In the genomic region with DNA sequence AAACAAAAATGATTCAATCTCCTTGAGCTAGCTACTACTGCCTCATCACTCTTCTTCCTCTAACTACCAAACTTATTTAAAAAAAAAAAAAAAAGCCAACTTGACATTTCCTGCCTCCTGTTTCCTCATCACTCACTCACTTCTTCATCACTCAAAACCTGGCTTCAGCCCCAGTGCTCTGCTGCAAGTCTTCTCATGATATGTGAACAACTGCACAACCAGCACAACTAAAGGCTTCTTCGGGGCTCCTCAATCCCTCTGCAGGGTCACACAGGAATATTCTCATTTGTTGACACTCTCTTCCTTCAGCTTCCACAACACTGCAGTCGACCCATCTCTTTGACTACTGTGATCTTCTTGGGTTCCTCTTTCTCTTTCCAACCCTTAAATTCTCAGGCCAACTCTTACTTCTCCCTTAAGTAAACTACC, we compare ENCODE assay signal across 1 cellular context.
TF ChIP-seq lines count a peak whose summit lies in the region.

No MANE protein-coding gene starts in this region.

TF ChIP-seq in HepG2, 621 proteins besides CTCF, POLR2A, EP300 and RAD21:
- no peak for TF ChIP-seq EEA1 (CRISPR knock-in tag; IDR thresholded peaks at IDR 0.05; ENCODE audit: borderline replicate concordance)
- no peak for TF ChIP-seq RFXANK (CRISPR knock-in tag; IDR thresholded peaks at IDR 0.05)
- no peak for TF ChIP-seq SIX4 (CRISPR knock-in tag; IDR thresholded peaks at IDR 0.05)
- TF ChIP-seq POLR2G (IDR thresholded peaks at IDR 0.05; ENCODE audit: low read depth, low read length): no peak
- TF ChIP-seq SYNCRIP (IDR thresholded peaks at IDR 0.05; ENCODE audit: insufficient read depth, low read depth, low read length): no peak
- TF ChIP-seq RBAK (CRISPR knock-in tag; IDR thresholded peaks at IDR 0.05): no peak
- TF ChIP-seq ATAD3A (CRISPR knock-in tag; IDR thresholded peaks at IDR 0.05): no peak
- TF ChIP-seq, protein P1, sequence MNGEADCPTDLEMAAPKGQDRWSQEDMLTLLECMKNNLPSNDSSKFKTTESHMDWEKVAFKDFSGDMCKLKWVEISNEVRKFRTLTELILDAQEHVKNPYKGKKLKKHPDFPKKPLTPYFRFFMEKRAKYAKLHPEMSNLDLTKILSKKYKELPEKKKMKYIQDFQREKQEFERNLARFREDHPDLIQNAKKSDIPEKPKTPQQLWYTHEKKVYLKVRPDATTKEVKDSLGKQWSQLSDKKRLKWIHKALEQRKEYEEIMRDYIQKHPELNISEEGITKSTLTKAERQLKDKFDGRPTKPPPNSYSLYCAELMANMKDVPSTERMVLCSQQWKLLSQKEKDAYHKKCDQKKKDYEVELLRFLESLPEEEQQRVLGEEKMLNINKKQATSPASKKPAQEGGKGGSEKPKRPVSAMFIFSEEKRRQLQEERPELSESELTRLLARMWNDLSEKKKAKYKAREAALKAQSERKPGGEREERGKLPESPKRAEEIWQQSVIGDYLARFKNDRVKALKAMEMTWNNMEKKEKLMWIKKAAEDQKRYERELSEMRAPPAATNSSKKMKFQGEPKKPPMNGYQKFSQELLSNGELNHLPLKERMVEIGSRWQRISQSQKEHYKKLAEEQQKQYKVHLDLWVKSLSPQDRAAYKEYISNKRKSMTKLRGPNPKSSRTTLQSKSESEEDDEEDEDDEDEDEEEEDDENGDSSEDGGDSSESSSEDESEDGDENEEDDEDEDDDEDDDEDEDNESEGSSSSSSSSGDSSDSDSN (CRISPR knock-in tag; IDR thresholded peaks at IDR 0.05): no peak
- TF ChIP-seq ARHGAP35 (CRISPR knock-in tag; IDR thresholded peaks at IDR 0.05; ENCODE audit: borderline replicate concordance): no peak
- TF ChIP-seq ZNF510 (CRISPR knock-in tag; IDR thresholded peaks at IDR 0.05; ENCODE audit: low read depth): no peak
- TF ChIP-seq FOSL1 (CRISPR knock-in tag; IDR thresholded peaks at IDR 0.05; ENCODE audit: borderline replicate concordance): no peak
- no peak for TF ChIP-seq ZNF782 (CRISPR knock-in tag; IDR thresholded peaks at IDR 0.05; ENCODE audit: borderline replicate concordance)
- no peak for TF ChIP-seq TEAD2 (CRISPR knock-in tag; IDR thresholded peaks at IDR 0.05)
- TF ChIP-seq, protein P2, sequence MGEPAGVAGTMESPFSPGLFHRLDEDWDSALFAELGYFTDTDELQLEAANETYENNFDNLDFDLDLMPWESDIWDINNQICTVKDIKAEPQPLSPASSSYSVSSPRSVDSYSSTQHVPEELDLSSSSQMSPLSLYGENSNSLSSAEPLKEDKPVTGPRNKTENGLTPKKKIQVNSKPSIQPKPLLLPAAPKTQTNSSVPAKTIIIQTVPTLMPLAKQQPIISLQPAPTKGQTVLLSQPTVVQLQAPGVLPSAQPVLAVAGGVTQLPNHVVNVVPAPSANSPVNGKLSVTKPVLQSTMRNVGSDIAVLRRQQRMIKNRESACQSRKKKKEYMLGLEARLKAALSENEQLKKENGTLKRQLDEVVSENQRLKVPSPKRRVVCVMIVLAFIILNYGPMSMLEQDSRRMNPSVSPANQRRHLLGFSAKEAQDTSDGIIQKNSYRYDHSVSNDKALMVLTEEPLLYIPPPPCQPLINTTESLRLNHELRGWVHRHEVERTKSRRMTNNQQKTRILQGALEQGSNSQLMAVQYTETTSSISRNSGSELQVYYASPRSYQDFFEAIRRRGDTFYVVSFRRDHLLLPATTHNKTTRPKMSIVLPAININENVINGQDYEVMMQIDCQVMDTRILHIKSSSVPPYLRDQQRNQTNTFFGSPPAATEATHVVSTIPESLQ (CRISPR knock-in tag; conservative IDR thresholded peaks at IDR 0.05): no peak
TF ChIP-seq in HepG2: peak in this region for 0.
